Comparison of ENCODE assay signal across 16 cellular contexts in genomic region chr2:225566798-225567197, GRCh38.
DNase-seq lines count a peak whose midpoint lies in the region; ATAC-seq and TF ChIP-seq lines count a peak whose summit lies in the region.
"Had no signal": no experiment of that assay in that cellular context is flagged by ENCODE, and none has a peak within 500 bp of the region (broad histone marks: within the 10 kb centered on the region; RNA-seq: fewer than 3 reads in every experiment).

No MANE protein-coding gene starts in this region.

- WGBS in H9 (ENCODE audit: extremely low coverage, insufficient read length, low lambda C conversion rate) = no CpG with 5 or more reads among the region's 4 CpGs

- no peak overlapping the region for H4K91ac ChIP-seq in H9 (ENCODE audit: insufficient read length, low read depth, low read length)

- no peak overlapping the region for H2BK12ac ChIP-seq in H9 (ENCODE audit: insufficient read length, low read depth, low read length)

- H3K4me1 ChIP-seq in adipocyte (ENCODE audit: control insufficient read depth, insufficient read depth, low read length) = no peaks in the 10 kb centered on the region
- H3K4me1 ChIP-seq in lower lobe of right lung = no peaks in the 10 kb centered on the region
- H3K4me1 ChIP-seq in H9 (ENCODE audit: insufficient read depth, low read length) = no peaks in the 10 kb centered on the region; the same call in 1 of the 2 replicates

- no peak overlapping the region for H4K8ac ChIP-seq in H9 (replicated peaks; ENCODE audit: insufficient read length, low read depth, low read length)

- peaks cover 6% of the 10 kb centered on the region for H3K9me3 ChIP-seq in adipocyte (ENCODE audit: control insufficient read depth, low read length)
- H3K9me3 ChIP-seq in lower lobe of right lung = no peaks in the 10 kb centered on the region
- peaks cover 8% of the 10 kb centered on the region for H3K9me3 ChIP-seq in H9 (ENCODE audit: control insufficient read depth, low read depth, low read length)

- H3K23me2 ChIP-seq in H9 (ENCODE audit: insufficient read length, low read depth, low read length, poor library complexity, severe bottlenecking) = no peaks in the 10 kb centered on the region

- ATAC-seq in lower lobe of right lung = peak; percentile 84 to 88
- ATAC-seq in GM21528 (IDR thresholded peaks at IDR 0.05; ENCODE audit: low FRiP score, unreplicated experiment) = no peak
- ATAC-seq: activated T-cell treated with anti-CD3 and anti-CD28 coated beads, Interleukin-2, amount 50 U/mL, for 4 hours had no signal

- no peak overlapping the region for H2BK120ac ChIP-seq in H9 (ENCODE audit: low read depth, low read length, poor library complexity, severe bottlenecking)

- H3K14ac ChIP-seq in H9 (ENCODE audit: insufficient read depth, low read length) = no peak overlapping the region

- H3K4me3 Mint-ChIP-seq in H9 = no peak overlapping the region
- H3K4me3 Mint-ChIP-seq: activated T-cell treated with anti-CD3 and anti-CD28 coated beads, Interleukin-2, amount 50 U/mL, for 4 hours; central memory CD8-positive, alpha-beta T cell had no signal

- H3T11ph ChIP-seq in H9 (ENCODE audit: low read length) = no peak overlapping the region

- H4K5ac ChIP-seq in H9 (ENCODE audit: insufficient read length, low read depth, low read length) = no peak overlapping the region

- TF ChIP-seq CTCF in lower lobe of right lung (IDR thresholded peaks at IDR 0.05) (no peak), H9 (conservative IDR thresholded peaks at IDR 0.05) (no peak)

- H3K27me3 ChIP-seq in adipocyte (replicated peaks; ENCODE audit: control insufficient read depth, insufficient read depth, low read length) (no peaks in the 10 kb centered on the region), lower lobe of right lung (ENCODE audit: low read depth) (no peaks in the 10 kb centered on the region), H9 (ENCODE audit: insufficient read depth, low read length) (no peaks in the 10 kb centered on the region)

- peaks cover 8 to 10% of the 10 kb centered on the region in 2 experiments for H3K9me3 Mint-ChIP-seq in H9
- H3K9me3 Mint-ChIP-seq: activated T-cell treated with anti-CD3 and anti-CD28 coated beads, Interleukin-2, amount 50 U/mL, for 4 hours had no signal

- no peak overlapping the region for H2AK5ac ChIP-seq in H9 (ENCODE audit: insufficient read length, low read length)

- H3K36me3 ChIP-seq in adipocyte (ENCODE audit: control insufficient read depth, insufficient read depth, low read length, severe bottlenecking) (no peaks in the 10 kb centered on the region), lower lobe of right lung (no peaks in the 10 kb centered on the region)

- peaks cover 2 to 5% (median 2%) of the 10 kb centered on the region in 3 experiments for H3K36me3 Mint-ChIP-seq in H9 (ENCODE audit: insufficient read depth in 1 of 3, low read depth in 3 of 3)

- H4K20me1 ChIP-seq in H9 (ENCODE audit: control insufficient read depth, insufficient read depth, insufficient read length) = no peaks in the 10 kb centered on the region

- no peak overlapping the region for H2BK15ac ChIP-seq in H9 (ENCODE audit: low read depth, low read length)

- H3K27ac ChIP-seq in lower lobe of right lung (no peak overlapping the region), H9 (ENCODE audit: insufficient read length, low read depth, low read length) (no peak overlapping the region)

- H3K4ac ChIP-seq in H9 (ENCODE audit: low read depth, low read length) = no peak overlapping the region

- intact Hi-C loops in lower lobe of right lung (cut with DNase I) = no loop called here

- DNase-seq in ELR (ENCODE audit: low read depth) (peak; percentile 3), NCI-H1417 (lab: John Stamatoyannopoulos, UW) (peak; percentile 49 to 79 (median 53)), adipocyte (ENCODE audit: low read depth) (peak; percentile 16), lower lobe of right lung (no peak), T-helper 9 cell (no peak), H9 (no peak)
- DNase-seq: activated CD4-positive, alpha-beta T cell treated with anti-CD3 and anti-CD28 coated beads for 48 hours; activated T-cell treated with anti-CD3 and anti-CD28 coated beads, Interleukin-2, amount 50 U/mL, for 4 hours; C1 segment of cervical spinal cord; erythroblast; hippocampal formation; NCI-H524; retina; SHP77 treated with DMSO at 0.1 percent for 48 hours had no signal

- no peak overlapping the region for H3K27ac Mint-ChIP-seq in H9

- H3K4me1 Mint-ChIP-seq in H9 = peaks cover 5% of the 10 kb centered on the region in 2 experiments
- H3K4me1 Mint-ChIP-seq: central memory CD8-positive, alpha-beta T cell had no signal

- H3K4me3 ChIP-seq in adipocyte (ENCODE audit: low read length) (no peak overlapping the region), lower lobe of right lung (no peak overlapping the region)

- no peak overlapping the region for H3K9ac ChIP-seq in adipocyte (ENCODE audit: low read length)
- no peak overlapping the region for H3K9ac ChIP-seq in H9 (ENCODE audit: extremely low read depth, insufficient read length, low read length)

- no peak overlapping the region for H3K4me2 ChIP-seq in H9 (ENCODE audit: insufficient read depth, insufficient read length, low read length)

- H3K79me2 ChIP-seq in H9 (ENCODE audit: insufficient read depth, low read length) = no peaks in the 10 kb centered on the region

- H2BK20ac ChIP-seq in H9 (ENCODE audit: low read depth, low read length, poor library complexity, severe bottlenecking) = no peak overlapping the region

- no peak overlapping the region for H3K56ac ChIP-seq in H9 (ENCODE audit: insufficient read length, low read depth, low read length)

- H2BK5ac ChIP-seq in H9 (ENCODE audit: insufficient read length, low read length) = no peak overlapping the region

- no peaks in the 10 kb centered on the region; the same call in none of the 2 replicates for H3K27me3 Mint-ChIP-seq in H9 (ENCODE audit: low read depth)

- no peak overlapping the region for H3K23ac ChIP-seq in H9 (ENCODE audit: insufficient read length, low read depth, low read length)

- H2AFZ ChIP-seq in H9 (ENCODE audit: low read length) = no peak overlapping the region

- no peak overlapping the region for H3K18ac ChIP-seq in H9 (ENCODE audit: insufficient read length, low read depth, low read length)

- H3K79me1 ChIP-seq in H9 (ENCODE audit: insufficient read depth, low read depth, low read length, poor library complexity, severe bottlenecking) = no peaks in the 10 kb centered on the region

Comparison
In these comparisons a context has a peak if more than half of its experiments do, and no peak if none do; other contexts are left out.
1. DNase-seq: peak in ELR (single experiment), NCI-H1417 (3 of 3) and adipocyte (single experiment); none in lower lobe of right lung (single experiment), T-helper 9 cell (single experiment) and H9 (single experiment).